In genomic region chr14:77260631-77261030, GRCh38 we compare ENCODE assay signal across 22 cellular contexts. TPM values are rescaled to one million over a fixed set of nuclear protein-coding genes. Genes with fewer than 3 reads are reported as not detected.
DNase-seq lines count a peak whose midpoint lies in the region; ATAC-seq and TF ChIP-seq lines count a peak whose summit lies in the region.
"Had no signal": no experiment of that assay in that cellular context is flagged by ENCODE, and none has a peak within 500 bp of the region (broad histone marks: within the 10 kb centered on the region; RNA-seq: fewer than 3 reads in every experiment).

No MANE protein-coding gene starts in this region.

- no peak for ATAC-seq in HG03280 (IDR thresholded peaks at IDR 0.05; ENCODE audit: unreplicated experiment)
- ATAC-seq: activated CD8-positive, alpha-beta memory T cell treated with anti-CD3 and anti-CD28 coated beads, Interleukin-2, amount 10 ng/mL, durations not matched to agents 7 days and 5 days; activated T-helper 17 cell treated with anti-CD3 and anti-CD28 coated beads, Interleukin-2, amount 50 U/mL, for 72 hours had no signal

- CTCF ChIA-PET in RWPE1 (lab: Yijun Ruan, JAX) = no interaction called here

- H3K27ac ChIP-seq in HL-60 (replicated peaks) (no peak overlapping the region), RWPE1 (no peak overlapping the region)

- DNase-seq in HL-60 (ENCODE audit: low read depth in 1 of 2, low spot score in 1 of 2) (peak; percentile 65 to 77), NT2/D1 (ENCODE audit: low read depth, low spot score) (no peak), chondrocyte (ENCODE audit: low spot score) (peak; percentile 84), retina (peak; percentile 32), T-helper 1 cell (no peak), RWPE1 (ENCODE audit: low spot score) (no peak)
- DNase-seq: activated CD4-positive, CD25-positive, alpha-beta regulatory T cell treated with anti-CD3 and anti-CD28 coated beads, Interleukin-2, amount 50 U/mL, for 72 hours; activated CD8-positive, alpha-beta memory T cell treated with anti-CD3 and anti-CD28 coated beads, Interleukin-2, amount 10 ng/mL, durations not matched to agents 7 days and 5 days; effector CD4-positive, alpha-beta T cell; naive B cell; NCI-H1417 treated with DMSO at 0.1 percent for 48 hours; NCI-H2227 treated with DMSO at 0.1 percent for 48 hours; NK-92 treated with Interleukin-12 subunit alpha and Interleukin-12 subunit beta, amount 100 ng/mL, for 24 hours; SHP77 treated with DMSO at 0.1 percent for 48 hours; stimulated activated CD4-positive, alpha-beta T cell treated with anti-CD3 and anti-CD28 coated beads, Interleukin-2, amount 100 ng/mL, for 48 hours had no signal

- H3K4me1 ChIP-seq in NT2/D1 (ENCODE audit: insufficient read depth, insufficient read length) = peaks cover 4% of the 10 kb centered on the region

- no peaks in the 10 kb centered on the region for H3K9me3 Mint-ChIP-seq in chondrocyte (ENCODE audit: low read depth)
- H3K9me3 Mint-ChIP-seq: activated T-helper 17 cell treated with anti-CD3 and anti-CD28 coated beads, Interleukin-2, amount 50 U/mL, for 72 hours; naive B cell had no signal

- H3K4me3 ChIP-seq in HL-60 (replicated peaks; ENCODE audit: insufficient read depth, low read length) (no peak overlapping the region), NT2/D1 (ENCODE audit: insufficient read length, low read depth) (no peak overlapping the region)

- H3K4me3 Mint-ChIP-seq in chondrocyte (ENCODE audit: unreplicated experiment) = no peak overlapping the region
- H3K4me3 Mint-ChIP-seq: activated CD8-positive, alpha-beta memory T cell treated with anti-CD3 and anti-CD28 coated beads, Interleukin-2, amount 10 ng/mL, durations not matched to agents 7 days and 5 days; activated T-helper 17 cell treated with anti-CD3 and anti-CD28 coated beads, Interleukin-2, amount 50 U/mL, for 72 hours had no signal

- POLR2A ChIA-PET in RWPE1 (lab: Yijun Ruan, JAX; ENCODE audit: low non-redundant PET) = no interaction called here

- H3K27me3 Mint-ChIP-seq in chondrocyte (ENCODE audit: low read depth) = peaks cover 31% of the 10 kb centered on the region

- no peak overlapping the region for H3K27ac Mint-ChIP-seq in chondrocyte (ENCODE audit: unreplicated experiment)
- H3K27ac Mint-ChIP-seq: activated CD8-positive, alpha-beta memory T cell treated with anti-CD3 and anti-CD28 coated beads, Interleukin-2, amount 10 ng/mL, durations not matched to agents 7 days and 5 days; activated T-helper 17 cell treated with anti-CD3 and anti-CD28 coated beads, Interleukin-2, amount 50 U/mL, for 72 hours had no signal

- no peaks in the 10 kb centered on the region for H3K4me1 Mint-ChIP-seq in chondrocyte (ENCODE audit: low read depth)
- H3K4me1 Mint-ChIP-seq: activated CD8-positive, alpha-beta memory T cell treated with anti-CD3 and anti-CD28 coated beads, Interleukin-2, amount 10 ng/mL, durations not matched to agents 7 days and 5 days; activated T-helper 17 cell treated with anti-CD3 and anti-CD28 coated beads, Interleukin-2, amount 50 U/mL, for 72 hours had no signal

- H3K36me3 ChIP-seq in NT2/D1 (ENCODE audit: insufficient read depth, insufficient read length, low read length) = no peaks in the 10 kb centered on the region

- H3K9me3 ChIP-seq in NT2/D1 (ENCODE audit: insufficient read depth, low read length) = no peaks in the 10 kb centered on the region

- no peak for TF ChIP-seq CTCF in HL-60 (IDR thresholded peaks at IDR 0.05; ENCODE audit: insufficient read depth, low read length)
- TF ChIP-seq CTCF in chondrocyte (IDR thresholded peaks at IDR 0.05) = no peak
- TF ChIP-seq CTCF in RWPE1 (conservative IDR thresholded peaks at IDR 0.05; ENCODE audit: low read depth) = no peak

- peak overlapping the region; percentile 21 for H3K9ac ChIP-seq in NT2/D1 (ENCODE audit: insufficient read length, low read depth)

- peaks cover 3% of the 10 kb centered on the region for H3K36me3 Mint-ChIP-seq in chondrocyte (ENCODE audit: low read depth)
- H3K36me3 Mint-ChIP-seq: activated CD8-positive, alpha-beta memory T cell treated with anti-CD3 and anti-CD28 coated beads, Interleukin-2, amount 10 ng/mL, durations not matched to agents 7 days and 5 days; naive B cell had no signal

- H3K27me3 ChIP-seq in HL-60 (ENCODE audit: insufficient read depth, poor library complexity, severe bottlenecking) = no peaks in the 10 kb centered on the region
- H3K27me3 ChIP-seq in NT2/D1 (ENCODE audit: insufficient read depth, insufficient read length) = peaks cover 7% of the 10 kb centered on the region

RNA-seq across cellular contexts. Expression of gene NGB, which starts 10.4 kb away (rescaled TPM):
- not detected in 3 replicates for total RNA-seq in chondrocyte
- total RNA-seq: activated CD8-positive, alpha-beta memory T cell treated with anti-CD3 and anti-CD28 coated beads, Interleukin-2, amount 10 ng/mL, durations not matched to agents 7 days and 5 days; activated T-helper 17 cell treated with anti-CD3 and anti-CD28 coated beads, Interleukin-2, amount 50 U/mL, for 72 hours; cardiac septum; HT1080; lung microvascular endothelial cell; skeletal muscle tissue; T-helper 2 cell treated with Interferon-gamma antibody and Interleukin-4, amounts not matched to agents 100 ng/mL and 5 ng/mL, for 36 hours had no signal

Comparison
In these comparisons a context has a peak if more than half of its experiments do, and no peak if none do; other contexts are left out.
1. DNase-seq: peak in HL-60 (2 of 2), chondrocyte (single experiment) and retina (single experiment); none in NT2/D1 (single experiment), T-helper 1 cell (0 of 5) and RWPE1 (single experiment).